In the genomic region with DNA sequence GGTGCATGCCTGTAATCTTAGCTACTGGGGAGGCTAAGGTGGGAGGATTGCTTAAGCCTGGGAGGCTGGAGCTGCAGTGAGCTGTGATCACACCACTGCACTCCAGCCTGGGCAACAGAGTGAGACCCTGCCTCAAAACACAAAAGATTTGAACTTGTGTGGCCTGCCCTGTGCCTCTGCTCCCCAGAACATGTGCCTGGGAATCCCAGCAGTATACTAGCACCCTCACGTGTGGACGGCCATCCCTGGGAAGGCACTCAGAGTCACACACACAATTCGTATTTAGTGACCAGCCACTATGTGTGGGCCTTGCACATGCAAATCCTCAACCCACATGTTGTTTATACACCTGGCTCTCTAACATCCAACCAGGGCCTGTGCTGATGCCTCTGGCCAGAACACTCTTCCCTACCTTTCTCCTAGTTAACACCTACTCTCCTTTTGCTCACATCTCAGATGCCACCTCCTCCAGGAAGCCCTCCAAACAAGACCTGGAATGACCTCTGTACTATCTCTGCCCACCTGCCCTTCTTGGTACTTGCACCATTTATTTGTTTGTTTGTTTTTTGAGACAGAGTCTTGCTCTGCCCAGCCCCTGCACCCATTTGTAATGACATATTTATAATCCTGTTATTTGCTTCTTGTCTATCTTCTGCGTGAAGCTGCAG, we compare ENCODE assay signal across 16 cellular contexts. TPM values are rescaled to one million over a fixed set of nuclear protein-coding genes. Genes with fewer than 3 reads are reported as not detected.
DNase-seq lines count a peak whose midpoint lies in the region; ATAC-seq, FAIRE-seq and TF ChIP-seq lines count a peak whose summit lies in the region.
"Had no signal": no experiment of that assay in that cellular context is flagged by ENCODE, and none has a peak within 500 bp of the region (broad histone marks: within the 10 kb centered on the region; RNA-seq: fewer than 3 reads in every experiment).

No MANE protein-coding gene starts in this region.

- H3K4me1 ChIP-seq in A549 (peaks cover 9% of the 10 kb centered on the region), K562 (replicated peaks in 1 of 2; ENCODE audit: control insufficient read depth in 2 of 2, insufficient read depth in 2 of 2, low read length in 2 of 2) (peaks cover 0 to 5% of the 10 kb centered on the region in 2 experiments; a peak in 2 of 5 replicates), neuronal stem cell (ENCODE audit: control insufficient read depth in 2 of 2, insufficient read depth in 1 of 2, low read depth in 1 of 2, low read length in 2 of 2) (peaks cover 0 to 3% of the 10 kb centered on the region in 2 donors), Caco-2 (no peaks in the 10 kb centered on the region)
- H3K4me1 ChIP-seq: BE2C had no signal

- H3K27ac ChIP-seq in A549 (no peak overlapping the region), K562 (ENCODE audit: extremely low read depth, low read depth, low read length) (no peak overlapping the region), neuronal stem cell (replicated peaks; ENCODE audit: low read length) (no peak overlapping the region)
- H3K27ac ChIP-seq in CD4-positive, alpha-beta T cell (ENCODE audit: low read depth, low read length) = no peak overlapping the region
- H3K27ac ChIP-seq: GM23248 had no signal

- H3K79me2 ChIP-seq in K562 (ENCODE audit: control insufficient read depth, insufficient read depth, low read length) = no peaks in the 10 kb centered on the region

- H3K9me3 ChIP-seq in A549 (no peaks in the 10 kb centered on the region), K562 (replicated peaks; ENCODE audit: control insufficient read depth, insufficient read depth, low read depth, low read length) (no peaks in the 10 kb centered on the region), neuronal stem cell (replicated peaks in 1 of 2; ENCODE audit: control insufficient read depth in 2 of 2, insufficient read depth in 1 of 2, low read depth in 1 of 2, low read length in 2 of 2) (peaks cover 0 to 14% of the 10 kb centered on the region in 2 donors), Caco-2 (no peaks in the 10 kb centered on the region)
- peaks cover 10% of the 10 kb centered on the region for H3K9me3 ChIP-seq in CD4-positive, alpha-beta T cell (ENCODE audit: control insufficient read depth, low read length)
- H3K9me3 ChIP-seq: BE2C had no signal

- BruUV-seq in K562 (replicated peaks; lab: Mats Ljungman, UMichigan) = no TSS peak
- no TSS peak for BruUV-seq in Caco-2 (replicated peaks; lab: Mats Ljungman, UMichigan)

- in situ Hi-C loops in K562 (cut with MboI) = no loop called here

- peaks cover 8% of the 10 kb centered on the region for H3K4me1 Mint-ChIP-seq in CD4-positive, alpha-beta T cell (ENCODE audit: low read depth)
- H3K4me1 Mint-ChIP-seq in Caco-2 (ENCODE audit: low read depth, unreplicated experiment) = no peaks in the 10 kb centered on the region

- no peak for TF ChIP-seq CTCF in A549 (IDR thresholded peaks at IDR 0.05)
- TF ChIP-seq CTCF in CD4-positive, alpha-beta T cell (IDR thresholded peaks at IDR 0.05) = no peak
- TF ChIP-seq CTCF in K562 (IDR thresholded peaks at IDR 0.05 in 2 of 3, conservative IDR thresholded peaks at IDR 0.05 in 1 of 3; ENCODE audit: insufficient read depth in 2 of 3, low read depth in 1 of 3, low read length in 3 of 3) = no peak
- no peak for TF ChIP-seq CTCF in Caco-2 (IDR thresholded peaks at IDR 0.05; ENCODE audit: insufficient read depth in 1 of 2, low read depth in 1 of 2, low read length in 1 of 2, severe bottlenecking in 1 of 2, unreplicated experiment in 1 of 2)

- H3K36me3 Mint-ChIP-seq in CD4-positive, alpha-beta T cell (ENCODE audit: low read depth) = no peaks in the 10 kb centered on the region
- H3K36me3 Mint-ChIP-seq in Caco-2 (ENCODE audit: insufficient read depth, unreplicated experiment) = peaks cover 16% of the 10 kb centered on the region
- H3K36me3 Mint-ChIP-seq: CD14-positive monocyte had no signal

- no peak for DNase-seq in A549 (ENCODE audit: low read depth in 1 of 2, low spot score in 1 of 2)
- no peak for DNase-seq in CD4-positive, alpha-beta T cell
- no peak for DNase-seq in K562 (ENCODE audit: extremely low read depth in 1 of 4, low spot score in 3 of 4)
- no peak for DNase-seq in neuronal stem cell (ENCODE audit: low spot score)
- DNase-seq in Caco-2 = no peak
- no peak for DNase-seq in NCI-H146 treated with DMSO at 0.1 percent for 48 hours (lab: John Stamatoyannopoulos, UW; ENCODE audit: unreplicated experiment)
- DNase-seq: BE2C; CD8-positive, alpha-beta memory T cell; Kasumi-1 had no signal

- no peak overlapping the region for H2AFZ ChIP-seq in K562 (ENCODE audit: low read depth, low read length)
- H2AFZ ChIP-seq in neuronal stem cell (ENCODE audit: low read length) = no peak overlapping the region
- H2AFZ ChIP-seq: GM23248 had no signal

- TF ChIP-seq POLR2A in A549 (IDR thresholded peaks at IDR 0.05; ENCODE audit: low read length) (no peak), K562 (conservative IDR thresholded peaks at IDR 0.05) (no peak)

- intact Hi-C loops in CD4-positive, alpha-beta T cell (cut with DNase I, micrococcal nuclease) = loop anchor here in 1 of 2 experiments (10.0 kb wide), 1 partner anchor 51 kb away; no protein-coding TSS in a partner anchor
- intact Hi-C loops in K562 (cut with micrococcal nuclease) (no loop called here), Caco-2 (cut with micrococcal nuclease; ENCODE audit: unreplicated experiment) (no loop called here)

- H3K18ac ChIP-seq in neuronal stem cell (ENCODE audit: low read length) = peak overlapping the region; percentile 17

- H3K27me3 Mint-ChIP-seq in CD4-positive, alpha-beta T cell = peaks cover 2% of the 10 kb centered on the region
- H3K27me3 Mint-ChIP-seq in Caco-2 (ENCODE audit: insufficient read depth, unreplicated experiment) = no peaks in the 10 kb centered on the region

- WGBS in A549 (ENCODE audit: missing lambda C conversion rate) = 82% methylated on average over 4 of the region's 4 CpGs
- 4% methylated on average over 4 of the region's 4 CpGs for WGBS in K562 (ENCODE audit: insufficient coverage, low coverage, missing lambda C conversion rate)
- WGBS in neuronal stem cell (ENCODE audit: extremely low coverage in 2 of 2, insufficient read length in 2 of 2, insufficient replicate concordance in 1 of 2), 2 donors = no CpG with 5 or more reads among the region's 4 CpGs

- H4K91ac ChIP-seq in neuronal stem cell (ENCODE audit: low read depth, low read length, poor library complexity) = peak overlapping the region; percentile 22

- H3K14ac ChIP-seq in neuronal stem cell (ENCODE audit: low read length) = no peak overlapping the region

- H3K4me3 ChIP-seq in A549 (no peak overlapping the region), K562 (no peak overlapping the region), neuronal stem cell (ENCODE audit: low read length in 2 of 2) (no peak overlapping the region), Caco-2 (ENCODE audit: low read depth, low read length) (no peak overlapping the region)
- H3K4me3 ChIP-seq: GM23248 had no signal

- no peak overlapping the region; a peak in 1 of 4 replicates for H3K9ac ChIP-seq in K562 (ENCODE audit: insufficient read depth in 1 of 2, low read depth in 2 of 2, low read length in 2 of 2)
- no peak overlapping the region for H3K9ac ChIP-seq in neuronal stem cell (ENCODE audit: low read depth, low read length, poor library complexity)
- H3K9ac ChIP-seq: GM23248 had no signal

- no peak for TF ChIP-seq RAD21 in A549 (conservative IDR thresholded peaks at IDR 0.05 in 1 of 2, IDR thresholded peaks at IDR 0.05 in 1 of 2)
- no peak for TF ChIP-seq RAD21 in K562 (CRISPR knock-in tag; conservative IDR thresholded peaks at IDR 0.05 in 1 of 2, IDR thresholded peaks at IDR 0.05 in 1 of 2)

- ATAC-seq in A549 (no peak), K562 (no peak), HG03175 (IDR thresholded peaks at IDR 0.05; ENCODE audit: unreplicated experiment) (no peak)
- ATAC-seq in CD4-positive, alpha-beta T cell (ENCODE audit: poor library complexity) = no peak
- ATAC-seq: HCT116 had no signal

- POLR2A ChIA-PET in A549 (lab: Yijun Ruan, JAX) = interaction anchor here (1.1 kb wide), 1 partner anchor 8 kb away, joined by 8 read pairs; a partner anchor contains a TSS
- POLR2A ChIA-PET in CD4-positive, alpha-beta T cell (lab: Charles Lee) = interaction anchor here (1.7 kb wide), 1 partner anchor 8 kb away, joined by 11 read pairs; a partner anchor contains a TSS
- POLR2A ChIA-PET in K562 (lab: Yijun Ruan, JAX) = interaction anchor here (1.7 kb wide), 1 partner anchor 8 kb away, joined by 15 read pairs; a partner anchor contains a TSS
- POLR2A ChIA-PET in Caco-2 (lab: Charles Lee) = interaction anchor here (1.3 kb wide), 1 partner anchor 8 kb away, joined by 8 read pairs; a partner anchor contains a TSS

- peaks cover 3% of the 10 kb centered on the region for H3K9me3 Mint-ChIP-seq in CD4-positive, alpha-beta T cell
- peaks cover 11% of the 10 kb centered on the region for H3K9me3 Mint-ChIP-seq in Caco-2 (ENCODE audit: unreplicated experiment)

- H3K4me2 ChIP-seq in A549 (no peak overlapping the region), K562 (ENCODE audit: insufficient read depth, low read length) (no peak overlapping the region), neuronal stem cell (ENCODE audit: insufficient read depth, low read length, poor library complexity, severe bottlenecking) (no peak overlapping the region)

- H3K9me1 ChIP-seq in K562 (ENCODE audit: control insufficient read depth, insufficient read depth, low read length) = no peaks in the 10 kb centered on the region

- H3K36me3 ChIP-seq in K562 (ENCODE audit: control insufficient read depth, insufficient read depth, low read length) = no peaks in the 10 kb centered on the region
- H3K36me3 ChIP-seq in neuronal stem cell (replicated peaks in 1 of 2; ENCODE audit: control insufficient read depth in 2 of 2, insufficient read depth in 2 of 2, low read length in 2 of 2) = no peaks in the 10 kb centered on the region
- H3K36me3 ChIP-seq in Caco-2 (ENCODE audit: control insufficient read depth, insufficient read depth, low read length) = no peaks in the 10 kb centered on the region
- H3K36me3 ChIP-seq: BE2C had no signal

- FAIRE-seq in A549 (lab: Jason Lieb, UNC) (no peak), K562 (lab: Jason Lieb, UNC) (no peak)
- FAIRE-seq: GM18507, H54, HTR-8/SVneo had no signal

- H3K27me3 ChIP-seq in CD4-positive, alpha-beta T cell (ENCODE audit: control insufficient read depth, insufficient read depth, low read length) = peaks cover under 1% of the 10 kb centered on the region
- peaks cover 6 to 49% of the 10 kb centered on the region in 2 experiments; a peak in 4 of 5 replicates for H3K27me3 ChIP-seq in K562 (ENCODE audit: control insufficient read depth in 2 of 2, insufficient read depth in 2 of 2, low read length in 2 of 2)
- H3K27me3 ChIP-seq in neuronal stem cell (ENCODE audit: control insufficient read depth in 3 of 3, insufficient read depth in 3 of 3, low read depth in 1 of 3, low read length in 3 of 3) = peaks cover 13 to 34% (median 17%) of the 10 kb centered on the region in 3 experiments
- no peaks in the 10 kb centered on the region for H3K27me3 ChIP-seq in Caco-2 (replicated peaks; ENCODE audit: control insufficient read depth, insufficient read depth, low read length)

- H3K23ac ChIP-seq in neuronal stem cell (ENCODE audit: low read depth, low read length, poor library complexity) = no peak overlapping the region

- H3K4ac ChIP-seq in neuronal stem cell (ENCODE audit: low read length) = no peak overlapping the region

- H3K27ac Mint-ChIP-seq in CD4-positive, alpha-beta T cell = no peak overlapping the region
- H3K27ac Mint-ChIP-seq in Caco-2 (ENCODE audit: unreplicated experiment) = no peak overlapping the region
- H3K27ac Mint-ChIP-seq: CD14-positive monocyte had no signal

- no peaks in the 10 kb centered on the region for H3K79me1 ChIP-seq in neuronal stem cell (ENCODE audit: low read depth, low read length)

- H2BK15ac ChIP-seq in neuronal stem cell (ENCODE audit: low read length) = no peak overlapping the region

- TF ChIP-seq EP300 in A549 (IDR thresholded peaks at IDR 0.05) (no peak), K562 (IDR thresholded peaks at IDR 0.05; ENCODE audit: low read length) (no peak)

- no peak overlapping the region for H2BK5ac ChIP-seq in neuronal stem cell (ENCODE audit: low read length)

- H2BK12ac ChIP-seq in neuronal stem cell (ENCODE audit: low read length) = no peak overlapping the region

- peak overlapping the region; percentile 37 for H3K4me3 Mint-ChIP-seq in CD4-positive, alpha-beta T cell
- no peak overlapping the region for H3K4me3 Mint-ChIP-seq in Caco-2 (ENCODE audit: unreplicated experiment)
- H3K4me3 Mint-ChIP-seq: CD14-positive monocyte had no signal

- H2AK5ac ChIP-seq in neuronal stem cell (ENCODE audit: low read depth, low read length) = no peak overlapping the region

- H4K8ac ChIP-seq in neuronal stem cell (ENCODE audit: low read depth, low read length) = no peak overlapping the region

- CTCF ChIA-PET in A549 (lab: Yijun Ruan, JAX) = no interaction called here
- CTCF ChIA-PET in CD4-positive, alpha-beta T cell (lab: Charles Lee) = interaction anchor here (1.1 kb wide), 1 partner anchor 153 kb away, joined by 3 read pairs; no protein-coding TSS in a partner anchor
- CTCF ChIA-PET in K562 (lab: Yijun Ruan, JAX; ENCODE audit: low intra/inter-chr PET ratio) = no interaction called here
- CTCF ChIA-PET in Caco-2 (lab: Charles Lee) = interaction anchor here (0.7 kb wide), 1 partner anchor 42 kb away, joined by 3 read pairs; no protein-coding TSS in a partner anchor

- no peak overlapping the region for H2BK120ac ChIP-seq in neuronal stem cell (ENCODE audit: low read depth, low read length)

- H4K20me1 ChIP-seq in K562 (replicated peaks; ENCODE audit: control insufficient read depth, insufficient read depth, low read length) = 0 out of 2 replicates have a peak, but pooled peaks cover 5% of the 10 kb centered on the region

RNA-seq across cellular contexts. Expression of a gene that starts 7.7 kb away (rescaled TPM):
- polyA plus RNA-seq in A549 (2011; rRNA removed) (65.3 and 72.5 TPM in 2 replicates), A549 (2017; fragmentation: RNase III; extraction: RNeasy Plus Mini Kit Qiagen cat#74134 plus additional on column Dnase treatment) (38.6 to 42.4 TPM (median 39.9 TPM) in 3 replicates), K562 (2011; rRNA removed) (2.7 and 4.7 TPM in 2 replicates), K562 (2014; fragmentation: Illumina TruSeq; extraction: Trizol) (0.79 and 1.0 TPM in 2 replicates), K562 (2014; fragmentation: Nextera tagmentation; extraction: Ambion mirVana) (under 1 TPM; 0.06 to 0.18 TPM), K562 (2014; rRNA removed) (2.5 and 2.7 TPM in 2 replicates)
- 120 and 125 TPM in 2 replicates for polyA plus RNA-seq in A549 (2012; cell fraction: cytosol; rRNA removed)
- polyA plus RNA-seq in A549 (2012; cell fraction: nucleus; rRNA removed) = 193 and 205 TPM in 2 replicates
- 42.7 and 50.1 TPM in 2 replicates for polyA minus RNA-seq in A549 (2011; rRNA and poly(A)+ RNA removed)
- total RNA-seq in CD4-positive, alpha-beta T cell = 100 to 1,000 TPM; 284 to 285 TPM
- 7.1 and 17.3 TPM in 2 replicates for total RNA-seq in K562 (2011; cell fraction: chromatin; rRNA removed; ENCODE audit: low replicate concordance)
- 18.6 and 27.0 TPM in 2 replicates for total RNA-seq in K562 (2011; cell fraction: nucleolus; rRNA removed)
- 12.8 and 19.0 TPM in 2 replicates for total RNA-seq in K562 (2011; cell fraction: nucleoplasm; rRNA removed)
- total RNA-seq in K562 (2014; rRNA removed) (3.9 and 4.1 TPM in 2 replicates), K562 (2014; rRNA removed; fragmentation: Illumina TruSeq; extraction: Trizol) (1.7 and 2.1 TPM in 2 replicates), K562 (2015; rRNA removed; fragmentation: Illumina TruSeq; extraction: Trizol) (1.9 and 2.0 TPM in 2 replicates), K562 (2021) (2.9 and 3.1 TPM in 2 replicates), Caco-2 (2022) (20.2 and 23.8 TPM in 2 replicates)
- polyA plus RNA-seq in K562 (2011; cell fraction: cytosol; rRNA removed) = 5.2 and 6.5 TPM in 2 replicates
- polyA plus RNA-seq in K562 (2011; cell fraction: nucleus; rRNA removed) = 8.7 and 19.6 TPM in 2 replicates
- polyA plus RNA-seq in K562 (2012) = 2.9 and 8.2 TPM in 2 replicates
- polyA minus RNA-seq in K562 (2011; rRNA and poly(A)+ RNA removed) = 3.5 and 5.2 TPM in 2 replicates
- polyA minus RNA-seq in K562 (2011; cell fraction: cytosol; rRNA and poly(A)+ RNA removed) = 4.3 and 18.2 TPM in 2 replicates
- 17.8 and 31.2 TPM in 2 replicates for polyA minus RNA-seq in K562 (2011; cell fraction: nucleus; rRNA and poly(A)+ RNA removed)
- 3.0 TPM for polyA plus RNA-seq in neuronal stem cell (2013, experiment 1 of 2)
- 2.3 TPM for polyA plus RNA-seq in neuronal stem cell (2013, experiment 2 of 2)

RNA-seq across cellular contexts. Expression of a gene that starts 26.9 kb away (rescaled TPM):
- polyA plus RNA-seq in A549 (2011; rRNA removed) (53.5 and 54.6 TPM in 2 replicates), A549 (2017; fragmentation: RNase III; extraction: RNeasy Plus Mini Kit Qiagen cat#74134 plus additional on column Dnase treatment) (93.6 to 105 TPM (median 97.7 TPM) in 3 replicates), K562 (2011; rRNA removed) (90.3 and 94.7 TPM in 2 replicates), K562 (2014; fragmentation: Illumina TruSeq; extraction: Trizol) (117 and 161 TPM in 2 replicates), K562 (2014; fragmentation: Nextera tagmentation; extraction: Ambion mirVana) (under 1 TPM; 0.48 to 0.71 TPM), K562 (2014; rRNA removed) (94.5 and 105 TPM in 2 replicates)
- 96.0 and 132 TPM in 2 replicates for polyA plus RNA-seq in A549 (2012; cell fraction: cytosol; rRNA removed)
- polyA plus RNA-seq in A549 (2012; cell fraction: nucleus; rRNA removed) = 167 and 168 TPM in 2 replicates
- 53.1 and 60.5 TPM in 2 replicates for polyA minus RNA-seq in A549 (2011; rRNA and poly(A)+ RNA removed)
- 1 to 10 TPM; 9.7 to 10.0 TPM for total RNA-seq in CD4-positive, alpha-beta T cell
- 40.1 and 85.1 TPM in 2 replicates for total RNA-seq in K562 (2011; cell fraction: chromatin; rRNA removed; ENCODE audit: low replicate concordance)
- total RNA-seq in K562 (2011; cell fraction: nucleolus; rRNA removed) = 40.9 and 42.2 TPM in 2 replicates
- 35.7 and 48.3 TPM in 2 replicates for total RNA-seq in K562 (2011; cell fraction: nucleoplasm; rRNA removed)
- total RNA-seq in K562 (2014; rRNA removed) (133 and 141 TPM in 2 replicates), K562 (2014; rRNA removed; fragmentation: Illumina TruSeq; extraction: Trizol) (46.8 and 52.9 TPM in 2 replicates), K562 (2015; rRNA removed; fragmentation: Illumina TruSeq; extraction: Trizol) (105 and 106 TPM in 2 replicates), K562 (2021) (98.3 and 123 TPM in 2 replicates), Caco-2 (2022) (128 and 130 TPM in 2 replicates)
- polyA plus RNA-seq in K562 (2011; cell fraction: cytosol; rRNA removed) = 191 and 212 TPM in 2 replicates
- 59.1 and 76.5 TPM in 2 replicates for polyA plus RNA-seq in K562 (2011; cell fraction: nucleus; rRNA removed)
- 58.8 and 94.2 TPM in 2 replicates for polyA plus RNA-seq in K562 (2012)
- 57.4 and 85.2 TPM in 2 replicates for polyA minus RNA-seq in K562 (2011; rRNA and poly(A)+ RNA removed)
- polyA minus RNA-seq in K562 (2011; cell fraction: cytosol; rRNA and poly(A)+ RNA removed) = 48.5 and 69.4 TPM in 2 replicates
- 10.8 and 13.6 TPM in 2 replicates for polyA minus RNA-seq in K562 (2011; cell fraction: nucleus; rRNA and poly(A)+ RNA removed)
- polyA plus RNA-seq in neuronal stem cell (2013, experiment 1 of 2) = 123 TPM
- polyA plus RNA-seq in neuronal stem cell (2013, experiment 2 of 2) = 124 TPM

RNA-seq across cellular contexts. Expression of a gene that starts 56.2 kb away (rescaled TPM):
- 23.9 and 24.7 TPM in 2 replicates for polyA plus RNA-seq in A549 (2011; rRNA removed)
- 128 and 159 TPM in 2 replicates for polyA plus RNA-seq in A549 (2012; cell fraction: cytosol; rRNA removed)
- polyA plus RNA-seq in A549 (2012; cell fraction: nucleus; rRNA removed) = 95.9 and 129 TPM in 2 replicates
- 73.6 to 85.7 TPM (median 81.2 TPM) in 3 replicates for polyA plus RNA-seq in A549 (2017; fragmentation: RNase III; extraction: RNeasy Plus Mini Kit Qiagen cat#74134 plus additional on column Dnase treatment)
- polyA minus RNA-seq in A549 (2011; rRNA and poly(A)+ RNA removed) = 5.7 and 9.2 TPM in 2 replicates
- total RNA-seq in CD4-positive, alpha-beta T cell = 10 to 100 TPM; 17.3 to 22.3 TPM
- 33.4 and 83.5 TPM in 2 replicates for total RNA-seq in K562 (2011; cell fraction: chromatin; rRNA removed; ENCODE audit: low replicate concordance)
- 50.0 and 67.9 TPM in 2 replicates for total RNA-seq in K562 (2011; cell fraction: nucleolus; rRNA removed)
- total RNA-seq in K562 (2011; cell fraction: nucleoplasm; rRNA removed) = 30.1 and 33.7 TPM in 2 replicates
- total RNA-seq in K562 (2014; rRNA removed) = 112 and 140 TPM in 2 replicates
- total RNA-seq in K562 (2014; rRNA removed; fragmentation: Illumina TruSeq; extraction: Trizol) = 13.8 and 18.7 TPM in 2 replicates
- total RNA-seq in K562 (2015; rRNA removed; fragmentation: Illumina TruSeq; extraction: Trizol) = 81.1 and 90.4 TPM in 2 replicates
- 215 and 235 TPM in 2 replicates for total RNA-seq in K562 (2021)
- polyA plus RNA-seq in K562 (2011; rRNA removed) = 35.0 and 50.3 TPM in 2 replicates
- 77.5 and 236 TPM in 2 replicates for polyA plus RNA-seq in K562 (2011; cell fraction: cytosol; rRNA removed)
- polyA plus RNA-seq in K562 (2011; cell fraction: nucleus; rRNA removed) = 41.8 and 63.1 TPM in 2 replicates
- 83.8 and 112 TPM in 2 replicates for polyA plus RNA-seq in K562 (2012)
- 20.3 and 68.0 TPM in 2 replicates for polyA plus RNA-seq in K562 (2014; fragmentation: Illumina TruSeq; extraction: Trizol)
- polyA plus RNA-seq in K562 (2014; fragmentation: Nextera tagmentation; extraction: Ambion mirVana) = 10 to 100 TPM; 17.6 to 71.8 TPM
- 105 and 132 TPM in 2 replicates for polyA plus RNA-seq in K562 (2014; rRNA removed)
- 4.1 and 9.6 TPM in 2 replicates for polyA minus RNA-seq in K562 (2011; rRNA and poly(A)+ RNA removed)
- polyA minus RNA-seq in K562 (2011; cell fraction: cytosol; rRNA and poly(A)+ RNA removed) = 27.2 and 34.0 TPM in 2 replicates
- 18.0 and 20.1 TPM in 2 replicates for polyA minus RNA-seq in K562 (2011; cell fraction: nucleus; rRNA and poly(A)+ RNA removed)
- polyA plus RNA-seq in neuronal stem cell (2013, experiment 1 of 2) = 75.3 TPM
- 72.7 TPM for polyA plus RNA-seq in neuronal stem cell (2013, experiment 2 of 2)
- 200 and 217 TPM in 2 replicates for total RNA-seq in Caco-2 (2022)

Comparison
In these comparisons a context has a peak if more than half of its experiments do, and no peak if none do; other contexts are left out.
1. RNA of a gene that starts 7.7 kb away (total RNA-seq): 284 to 285 TPM in CD4-positive, alpha-beta T cell; 20.2 to 23.8 TPM in Caco-2 and 1.7 to 27.0 TPM in K562; every median in the first group is over 10 times any median in the second.
2. CTCF ChIA-PET loops: an anchor here in CD4-positive, alpha-beta T cell (1.1 kb wide) and Caco-2 (0.7 kb wide); none called in A549 and K562.